Comparison of ENCODE assay signal across 22 cellular contexts in the genomic region with DNA sequence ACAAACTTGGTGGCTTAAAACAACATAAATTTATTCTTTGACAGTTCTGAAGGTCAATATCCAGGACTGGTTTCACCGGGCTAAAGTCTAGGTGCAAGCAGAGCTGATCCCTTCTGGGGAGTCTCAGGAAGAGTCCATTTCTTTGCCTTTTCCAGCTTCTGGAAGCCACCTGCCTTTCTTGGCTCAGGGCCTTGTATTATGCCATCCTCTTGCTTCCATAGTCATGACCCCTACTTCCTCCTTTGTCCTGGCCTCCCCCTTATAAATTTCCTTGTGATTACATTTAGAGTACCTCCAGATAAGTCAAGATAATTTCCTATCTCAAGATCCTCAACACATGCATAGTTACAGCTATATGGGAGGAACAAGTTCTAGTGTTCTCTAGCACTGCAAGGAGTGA.
"Had no signal": no experiment of that assay in that cellular context is flagged by ENCODE, and none has a peak within 500 bp of the region (broad histone marks: within the 10 kb centered on the region; RNA-seq: fewer than 3 reads in every experiment).

No MANE protein-coding gene starts in this region.

- H3K27me3 ChIP-seq: adrenal gland, body of pancreas, esophagus squamous epithelium, heart left ventricle, neutrophil, upper lobe of right lung had no signal

- H3K4me1 ChIP-seq: adrenal gland, body of pancreas, esophagus squamous epithelium, heart left ventricle, parathyroid adenoma, upper lobe of right lung had no signal

- H3K4me3 ChIP-seq: adrenal gland, body of pancreas, coronary artery, esophagus squamous epithelium, heart left ventricle, thoracic aorta, upper lobe of right lung had no signal

- H3K27ac ChIP-seq: adrenal gland, body of pancreas, coronary artery, esophagus squamous epithelium, heart left ventricle, neutrophil, parathyroid adenoma, thoracic aorta, upper lobe of right lung had no signal

- ATAC-seq: activated CD8-positive, alpha-beta T cell treated with anti-CD3 and anti-CD28 coated beads, Interleukin-2, amount 10 ng/mL, durations not matched to agents 7 days and 5 days; body of pancreas; heart left ventricle; naive thymus-derived CD4-positive, alpha-beta T cell; stimulated activated effector memory CD8-positive, alpha-beta T cell treated with anti-CD3 and anti-CD28 coated beads, Interleukin-12 subunit alpha, Interleukin-12 subunit beta, amount 100 ng/mL, for 72 hours; upper lobe of right lung had no signal

- DNase-seq: activated B cell treated with CpG ODN at 0.5 μM for 24 hours; activated CD4-positive, alpha-beta T cell treated with anti-CD3 and anti-CD28 coated beads, Interleukin-2, amount 10 ng/mL, durations not matched to agents 24 days and 14 days; activated CD8-positive, alpha-beta memory T cell treated with anti-CD3 and anti-CD28 coated beads, Interleukin-2, amount 50 U/mL, for 4 hours; activated CD8-positive, alpha-beta T cell treated with anti-CD3 and anti-CD28 coated beads, Interleukin-2, amount 10 ng/mL, durations not matched to agents 7 days and 5 days; activated effector memory CD4-positive, alpha-beta T cell treated with anti-CD3 and anti-CD28 coated beads, Interleukin-2, amount 50 U/mL, for 16 hours; activated T-cell treated with anti-CD3 and anti-CD28 coated beads, Interleukin-2, amount 50 U/mL, for 48 hours; adrenal gland; body of pancreas; caudate nucleus; effector CD4-positive, alpha-beta T cell; esophagus squamous epithelium; foreskin melanocyte; heart left ventricle; naive thymus-derived CD4-positive, alpha-beta T cell; stimulated activated CD4-positive, alpha-beta T cell treated with anti-CD3 and anti-CD28 coated beads, Interleukin-12 subunit alpha, Interleukin-12 subunit beta, amount 100 ng/mL, for 4 hours; stimulated activated CD4-positive, alpha-beta T cell treated with anti-CD3 and anti-CD28 coated beads, Interleukin-2, amount 100 ng/mL, for 24 hours; upper lobe of right lung had no signal

- H3K36me3 ChIP-seq: adrenal gland, esophagus squamous epithelium, heart left ventricle, neutrophil, thoracic aorta, upper lobe of right lung had no signal

- H3K9me3 ChIP-seq: adrenal gland, body of pancreas, esophagus squamous epithelium, neutrophil, thoracic aorta, upper lobe of right lung had no signal
